8 cellular contexts compared by ENCODE assay signal in the genomic region with DNA sequence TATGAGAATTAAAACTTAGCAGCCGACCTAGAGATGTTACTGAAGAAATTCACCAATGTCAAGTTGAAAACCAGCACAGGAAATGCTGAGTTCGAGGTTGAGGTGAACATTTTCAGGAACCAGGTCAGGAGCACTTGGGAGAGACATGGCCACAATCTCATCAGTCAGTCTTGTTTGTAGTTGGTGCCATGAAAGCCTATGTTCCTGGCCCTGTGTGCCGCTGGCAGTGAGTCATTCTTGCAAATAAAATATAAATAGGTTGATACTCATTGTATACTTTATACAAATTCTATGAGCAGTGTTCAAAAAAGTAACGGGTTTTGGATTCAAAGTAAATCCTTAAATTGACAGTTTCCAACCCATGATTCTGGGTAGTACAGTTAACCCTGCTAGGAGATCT. TPM values are rescaled to one million over a fixed set of nuclear protein-coding genes. Genes with fewer than 3 reads are reported as not detected.
DNase-seq lines count a peak whose midpoint lies in the region; ATAC-seq and TF ChIP-seq lines count a peak whose summit lies in the region.

No MANE protein-coding gene starts in this region.

- peak overlapping the region; percentile 95 for H3K9ac ChIP-seq in H9 (ENCODE audit: extremely low read depth, insufficient read length, low read length)

- no peak overlapping the region for H3K14ac ChIP-seq in H9 (ENCODE audit: insufficient read depth, low read length)

- peak overlapping the region; percentile 92 for H3K4me2 ChIP-seq in H9 (ENCODE audit: insufficient read depth, insufficient read length, low read length)

- no peak overlapping the region for H2BK5ac ChIP-seq in H9 (ENCODE audit: insufficient read length, low read length)

- H3K4me1 ChIP-seq in H9 (ENCODE audit: insufficient read depth, low read length), result peaks cover 21% of the 10 kb centered on the region
- H3K4me1 ChIP-seq in lung (ENCODE audit: control insufficient read depth in 2 of 2, insufficient read depth in 2 of 2, low read length in 2 of 2), result no peaks in the 10 kb centered on the region

- no peak for DNase-seq in AG04450 (ENCODE audit: low read depth, low spot score)
- no peak for DNase-seq in H9
- no peak for DNase-seq in activated naive CD8-positive, alpha-beta T cell treated with anti-CD3 and anti-CD28 coated beads for 36 hours
- DNase-seq in lung (ENCODE audit: low spot score), result no peak
- DNase-seq in RWPE1 (ENCODE audit: low spot score), result no peak
- DNase-seq in iPS-NIHi11 (ENCODE audit: low spot score), result no peak
- no peak for DNase-seq in NCI-H2029 treated with DMSO at 0.1 percent for 48 hours (lab: John Stamatoyannopoulos, UW)
- DNase-seq in UCSD-AML1 (lab: John Stamatoyannopoulos, UW; ENCODE audit: unreplicated experiment), result no peak

- H4K20me1 ChIP-seq in H9 (ENCODE audit: control insufficient read depth, insufficient read depth, insufficient read length), result no peaks in the 10 kb centered on the region

- no peak overlapping the region for H4K5ac ChIP-seq in H9 (ENCODE audit: insufficient read length, low read depth, low read length)

- POLR2A ChIA-PET in AG04450 (lab: Yijun Ruan, JAX), result no interaction called here
- POLR2A ChIA-PET in RWPE1 (lab: Yijun Ruan, JAX; ENCODE audit: low non-redundant PET), result no interaction called here

- H2BK120ac ChIP-seq in H9 (ENCODE audit: low read depth, low read length, poor library complexity, severe bottlenecking), result no peak overlapping the region

- peak overlapping the region; percentile 84 to 92 for H3K4me3 Mint-ChIP-seq in H9
- H3K4me3 Mint-ChIP-seq in activated naive CD8-positive, alpha-beta T cell treated with anti-CD3 and anti-CD28 coated beads for 36 hours, result peak overlapping the region; percentile 74

- H3K79me2 ChIP-seq in H9 (ENCODE audit: insufficient read depth, low read length), result no peaks in the 10 kb centered on the region; the same call in 1 of the 2 replicates

- no peak overlapping the region for H2BK15ac ChIP-seq in H9 (ENCODE audit: low read depth, low read length)

- no peaks in the 10 kb centered on the region; a peak in 1 of 5 replicates for H3K9me3 Mint-ChIP-seq in H9
- H3K9me3 Mint-ChIP-seq in activated naive CD8-positive, alpha-beta T cell treated with anti-CD3 and anti-CD28 coated beads for 36 hours, result no peaks in the 10 kb centered on the region

- peak overlapping the region in 1 of 3 experiments; percentile 4; a peak in 1 of 7 replicates for H3K27ac Mint-ChIP-seq in H9
- peak overlapping the region; percentile 71 for H3K27ac Mint-ChIP-seq in activated naive CD8-positive, alpha-beta T cell treated with anti-CD3 and anti-CD28 coated beads for 36 hours

- no peak overlapping the region for H3K23ac ChIP-seq in H9 (ENCODE audit: insufficient read length, low read depth, low read length)

- no peaks in the 10 kb centered on the region for H3K36me3 ChIP-seq in lung (ENCODE audit: control insufficient read depth in 2 of 2, insufficient read depth in 2 of 2, low read length in 2 of 2)

- H2AFZ ChIP-seq in H9 (ENCODE audit: low read length), result no peak overlapping the region

- no peaks in the 10 kb centered on the region for H3K79me1 ChIP-seq in H9 (ENCODE audit: insufficient read depth, low read depth, low read length, poor library complexity, severe bottlenecking)

- CTCF ChIA-PET in AG04450 (lab: Charles Lee) (interaction anchor here (0.8 to 0.9 kb wide), 2 partner anchors 91 to 219 kb away, joined by 3 to 4 read pairs; no protein-coding TSS in a partner anchor), RWPE1 (lab: Yijun Ruan, JAX) (no interaction called here)

- H3K18ac ChIP-seq in H9 (ENCODE audit: insufficient read length, low read depth, low read length), result no peak overlapping the region

- no peak overlapping the region for H3K56ac ChIP-seq in H9 (ENCODE audit: insufficient read length, low read depth, low read length)

- H4K91ac ChIP-seq in H9 (ENCODE audit: insufficient read length, low read depth, low read length), result no peak overlapping the region

- WGBS in H9 (ENCODE audit: extremely low coverage, insufficient read length, low lambda C conversion rate), result no CpG with 5 or more reads among the region's 4 CpGs
- WGBS in lung, 2 donors, result 45 to 46% methylated on average over 4 of the region's 4 CpGs

- no peak overlapping the region for H3T11ph ChIP-seq in H9 (ENCODE audit: low read length)

- no peak overlapping the region for H4K8ac ChIP-seq in H9 (replicated peaks; ENCODE audit: insufficient read length, low read depth, low read length)

- H3K27me3 ChIP-seq in AG04450 (ENCODE audit: control insufficient read depth, insufficient read depth, low read length), result no peaks in the 10 kb centered on the region
- no peaks in the 10 kb centered on the region for H3K27me3 ChIP-seq in H9 (ENCODE audit: insufficient read depth, low read length)
- H3K27me3 ChIP-seq in lung (ENCODE audit: control insufficient read depth, insufficient read depth), result no peaks in the 10 kb centered on the region

- no peak for ATAC-seq in lung (ENCODE audit: insufficient read depth, low FRiP score)

- H3K23me2 ChIP-seq in H9 (ENCODE audit: insufficient read length, low read depth, low read length, poor library complexity, severe bottlenecking), result peaks cover 8% of the 10 kb centered on the region

- H3K27ac ChIP-seq in AG04450 (ENCODE audit: low read depth, low read length) (peak overlapping the region; percentile 40), H9 (ENCODE audit: insufficient read length, low read depth, low read length) (no peak overlapping the region), lung (ENCODE audit: low read depth in 1 of 2, low read length in 1 of 2) (peak overlapping the region; percentile 28 to 33), RWPE1 (no peak overlapping the region)

- H3K9me3 ChIP-seq in AG04450 (ENCODE audit: control insufficient read depth, insufficient read depth, low read length) (no peaks in the 10 kb centered on the region), H9 (ENCODE audit: control insufficient read depth, low read depth, low read length) (no peaks in the 10 kb centered on the region), lung (ENCODE audit: control insufficient read depth in 2 of 2, insufficient read depth in 1 of 2, low read length in 1 of 2) (no peaks in the 10 kb centered on the region)

- TF ChIP-seq CTCF in AG04450 (IDR thresholded peaks at IDR 0.05; ENCODE audit: low read depth, low read length), result no peak
- no peak for TF ChIP-seq CTCF in H9 (conservative IDR thresholded peaks at IDR 0.05)
- no peak for TF ChIP-seq CTCF in lung (IDR thresholded peaks at IDR 0.05; ENCODE audit: control extremely low read depth, extremely low read depth)
- TF ChIP-seq CTCF in RWPE1 (conservative IDR thresholded peaks at IDR 0.05; ENCODE audit: low read depth), result no peak

- no peaks in the 10 kb centered on the region for H3K27me3 Mint-ChIP-seq in H9 (ENCODE audit: low read depth)
- H3K27me3 Mint-ChIP-seq in activated naive CD8-positive, alpha-beta T cell treated with anti-CD3 and anti-CD28 coated beads for 36 hours, result no peaks in the 10 kb centered on the region

- H2AK5ac ChIP-seq in H9 (ENCODE audit: insufficient read length, low read length), result no peak overlapping the region

- no peak overlapping the region for H2BK20ac ChIP-seq in H9 (ENCODE audit: low read depth, low read length, poor library complexity, severe bottlenecking)

- H3K4me3 ChIP-seq in AG04450 (ENCODE audit: low read depth, low read length) (peak overlapping the region; percentile 93), lung (no peak overlapping the region)

- no peak overlapping the region for H3K4ac ChIP-seq in H9 (ENCODE audit: low read depth, low read length)

- H2BK12ac ChIP-seq in H9 (ENCODE audit: insufficient read length, low read depth, low read length), result no peak overlapping the region

- peaks cover 59 to 63% of the 10 kb centered on the region in 2 experiments for H3K4me1 Mint-ChIP-seq in H9
- H3K4me1 Mint-ChIP-seq in activated naive CD8-positive, alpha-beta T cell treated with anti-CD3 and anti-CD28 coated beads for 36 hours, result peaks cover 51% of the 10 kb centered on the region

- H3K36me3 Mint-ChIP-seq in H9 (ENCODE audit: insufficient read depth in 1 of 3, low read depth in 3 of 3), result no peaks in the 10 kb centered on the region
- no peaks in the 10 kb centered on the region for H3K36me3 Mint-ChIP-seq in activated naive CD8-positive, alpha-beta T cell treated with anti-CD3 and anti-CD28 coated beads for 36 hours

RNA-seq across cellular contexts. Expression of gene FSIP1, which starts 1.5 kb away (rescaled TPM):
- polyA plus RNA-seq in AG04450 (2011; rRNA removed) (0.43 and 0.45 TPM in 2 replicates), lung (under 1 TPM; 0.35 to 0.52 TPM)
- 0.23 and 0.26 TPM in 2 replicates for polyA minus RNA-seq in AG04450 (2011; rRNA and poly(A)+ RNA removed)
- total RNA-seq in H9 (2021) (0.64 and 0.96 TPM in 2 replicates), lung (1 to 10 TPM; 1.4 to 2.2 TPM)
- under 1 TPM; 0.62 to 0.74 TPM for total RNA-seq in activated naive CD8-positive, alpha-beta T cell treated with anti-CD3 and anti-CD28 coated beads for 36 hours

Comparison
In these comparisons a context has a peak if more than half of its experiments do, and no peak if none do; other contexts are left out.
1. H3K27ac ChIP-seq: peak in AG04450 (single experiment) and lung (2 of 2); none in H9 (single experiment) and RWPE1 (single experiment).